9 cellular contexts compared by ENCODE assay signal in genomic region chr3:9934993-9935392, GRCh38. TPM values are rescaled to one million over a fixed set of nuclear protein-coding genes. Genes with fewer than 3 reads are reported as not detected.
A peak's percentile ranks its signal among the peaks of the same experiment; 100 is the strongest.
DNase-seq lines count a peak whose midpoint lies in the region; ATAC-seq and TF ChIP-seq lines count a peak whose summit lies in the region.
"Had no signal": no experiment of that assay in that cellular context is flagged by ENCODE, and none has a peak within 500 bp of the region (broad histone marks: within the 10 kb centered on the region; RNA-seq: fewer than 3 reads in every experiment).

No MANE protein-coding gene starts in this region.

- H3K4me1 Mint-ChIP-seq in activated CD4-positive, alpha-beta T cell treated with anti-CD3 and anti-CD28 coated beads for 36 hours: peaks cover 29% of the 10 kb centered on the region
- H3K4me1 Mint-ChIP-seq in activated B cell treated with CpG ODN at 0.5 μM for 24 hours (peaks cover 41% of the 10 kb centered on the region), immature natural killer cell (peaks cover 43 to 59% of the 10 kb centered on the region in 2 donors)
- peaks cover 36% of the 10 kb centered on the region for H3K4me1 Mint-ChIP-seq in stimulated activated naive CD8-positive, alpha-beta T cell treated with anti-CD3 and anti-CD28 coated beads, Interleukin-15, amount 100 ng/mL, for 72 hours

- H3K27me3 Mint-ChIP-seq in activated CD4-positive, alpha-beta T cell treated with anti-CD3 and anti-CD28 coated beads for 36 hours: no peaks in the 10 kb centered on the region
- H3K27me3 Mint-ChIP-seq in activated B cell treated with CpG ODN at 0.5 μM for 24 hours (no peaks in the 10 kb centered on the region), immature natural killer cell (ENCODE audit: low read depth in 3 of 3) (peaks cover 5 to 18% (median 11%) of the 10 kb centered on the region in 3 donors)
- H3K27me3 Mint-ChIP-seq in stimulated activated naive CD8-positive, alpha-beta T cell treated with anti-CD3 and anti-CD28 coated beads, Interleukin-15, amount 100 ng/mL, for 72 hours: no peaks in the 10 kb centered on the region

- no peak for ATAC-seq in activated CD4-positive, alpha-beta T cell treated with anti-CD3 and anti-CD28 coated beads for 36 hours
- no peak for ATAC-seq in activated B cell treated with CpG ODN at 0.5 μM for 24 hours (ENCODE audit: low read depth)
- no peak for ATAC-seq in stimulated activated naive CD8-positive, alpha-beta T cell treated with anti-CD3 and anti-CD28 coated beads, Interleukin-15, amount 100 ng/mL, for 72 hours
- no peak for ATAC-seq in GM21526 (IDR thresholded peaks at IDR 0.05; ENCODE audit: low FRiP score, unreplicated experiment)
- no peak for ATAC-seq in HG02884 (IDR thresholded peaks at IDR 0.05; ENCODE audit: unreplicated experiment)

- TF ChIP-seq CTCF in activated B cell treated with CpG ODN at 0.5 μM for 24 hours (IDR thresholded peaks at IDR 0.05): no peak

- H3K36me3 Mint-ChIP-seq in activated CD4-positive, alpha-beta T cell treated with anti-CD3 and anti-CD28 coated beads for 36 hours (ENCODE audit: low read depth): peaks cover 10% of the 10 kb centered on the region
- peaks cover 32% of the 10 kb centered on the region for H3K36me3 Mint-ChIP-seq in activated B cell treated with CpG ODN at 0.5 μM for 24 hours (ENCODE audit: low read depth)
- H3K36me3 Mint-ChIP-seq in immature natural killer cell: peaks cover 4 to 8% (median 4%) of the 10 kb centered on the region in 3 donors

- CTCF ChIA-PET in activated CD4-positive, alpha-beta T cell treated with anti-CD3 and anti-CD28 coated beads for 36 hours (lab: Charles Lee): interaction anchor here (0.5 to 1.4 kb wide), 5 partner anchors 9 to 195 kb away, joined by 3 to 8 read pairs (median 4); no protein-coding TSS in a partner anchor
- CTCF ChIA-PET in activated B cell treated with CpG ODN at 0.5 μM for 24 hours (lab: Charles Lee): interaction anchor here (1.8 kb wide), 1 partner anchor 11 kb away, joined by 5 read pairs; no protein-coding TSS in a partner anchor

- POLR2A ChIA-PET in activated CD4-positive, alpha-beta T cell treated with anti-CD3 and anti-CD28 coated beads for 36 hours (lab: Charles Lee): interaction anchor here (0.6 to 1.3 kb wide), 3 partner anchors 18 to 290 kb away, joined by 3 to 7 read pairs (median 4); partner anchors contain the start of gene PRRT3
- POLR2A ChIA-PET in activated B cell treated with CpG ODN at 0.5 μM for 24 hours (lab: Charles Lee): interaction anchor here (0.7 to 4.6 kb wide), 8 partner anchors 9 to 251 kb away, joined by 3 to 76 read pairs (median 5); partner anchors contain the start of genes EMC3 and JAGN1

- H3K4me3 Mint-ChIP-seq in activated CD4-positive, alpha-beta T cell treated with anti-CD3 and anti-CD28 coated beads for 36 hours: peak overlapping the region; percentile 96
- H3K4me3 Mint-ChIP-seq in activated B cell treated with CpG ODN at 0.5 μM for 24 hours (peak overlapping the region; percentile 98), immature natural killer cell (peak overlapping the region; percentile 94 to 98 (median 96))
- H3K4me3 Mint-ChIP-seq in stimulated activated naive CD8-positive, alpha-beta T cell treated with anti-CD3 and anti-CD28 coated beads, Interleukin-15, amount 100 ng/mL, for 72 hours: peak overlapping the region; percentile 92 to 95

- peak overlapping the region; percentile 95 for H3K27ac Mint-ChIP-seq in activated CD4-positive, alpha-beta T cell treated with anti-CD3 and anti-CD28 coated beads for 36 hours
- H3K27ac Mint-ChIP-seq in activated B cell treated with CpG ODN at 0.5 μM for 24 hours (peak overlapping the region; percentile 98), immature natural killer cell (peak overlapping the region; percentile 98 to 100 (median 99))
- no peak overlapping the region for H3K27ac Mint-ChIP-seq in stimulated activated naive CD8-positive, alpha-beta T cell treated with anti-CD3 and anti-CD28 coated beads, Interleukin-15, amount 100 ng/mL, for 72 hours

- DNase-seq in activated CD4-positive, alpha-beta T cell treated with anti-CD3 and anti-CD28 coated beads for 36 hours: no peak
- no peak for DNase-seq in activated CD4-positive, alpha-beta T cell treated with anti-CD3 and anti-CD28 coated beads, Interleukin-2, amount 50 U/mL, for 48 hours
- DNase-seq in activated B cell treated with CpG ODN at 0.5 μM for 24 hours: no peak
- no peak for DNase-seq in immature natural killer cell
- no peak for DNase-seq in stimulated activated naive CD8-positive, alpha-beta T cell treated with anti-CD3 and anti-CD28 coated beads, Interleukin-15, amount 100 ng/mL, for 72 hours
- no peak for DNase-seq in NCI-H526 treated with DMSO at 0.1 percent for 48 hours (lab: John Stamatoyannopoulos, UW)
- DNase-seq: ACHN had no signal

- intact Hi-C loops in activated CD4-positive, alpha-beta T cell treated with anti-CD3 and anti-CD28 coated beads for 36 hours (cut with DNase I, micrococcal nuclease): loop anchor here in 1 of 2 experiments (1.0 to 5.0 kb wide), 2 partner anchors 17 to 93 kb away; partner anchors contain the start of genes PRRT3 and RPUSD3
- intact Hi-C loops in activated B cell treated with CpG ODN at 0.5 μM for 24 hours (cut with micrococcal nuclease): loop anchor here (1.0 to 5.0 kb wide), 5 partner anchors 93 to 433 kb away; partner anchors contain the start of genes BRPF1, MTMR14 and RPUSD3

- H3K9me3 Mint-ChIP-seq in activated CD4-positive, alpha-beta T cell treated with anti-CD3 and anti-CD28 coated beads for 36 hours (ENCODE audit: low read depth): no peaks in the 10 kb centered on the region
- no peaks in the 10 kb centered on the region for H3K9me3 Mint-ChIP-seq in activated B cell treated with CpG ODN at 0.5 μM for 24 hours
- H3K9me3 Mint-ChIP-seq in immature natural killer cell: no peaks in the 10 kb centered on the region
- H3K9me3 Mint-ChIP-seq in stimulated activated naive CD8-positive, alpha-beta T cell treated with anti-CD3 and anti-CD28 coated beads, Interleukin-15, amount 100 ng/mL, for 72 hours: no peaks in the 10 kb centered on the region

RNA-seq across cellular contexts. Expression of gene CRELD1, which starts 1.4 kb away (rescaled TPM):
- total RNA-seq in activated CD4-positive, alpha-beta T cell treated with anti-CD3 and anti-CD28 coated beads for 36 hours: 10 to 100 TPM; 12.6 to 14.7 TPM
- 26.9 and 30.5 TPM in 2 replicates for total RNA-seq in activated B cell treated with CpG ODN at 0.5 μM for 24 hours
- polyA plus RNA-seq in immature natural killer cell: 10 to 100 TPM; 38.9 to 67.8 (median 51.3) TPM

RNA-seq across cellular contexts. Expression of gene PRRT3, which starts 17.2 kb away (rescaled TPM):
- 1 to 10 TPM; 8.1 to 9.7 TPM for total RNA-seq in activated CD4-positive, alpha-beta T cell treated with anti-CD3 and anti-CD28 coated beads for 36 hours
- total RNA-seq in activated B cell treated with CpG ODN at 0.5 μM for 24 hours: 4.2 and 4.3 TPM in 2 replicates
- polyA plus RNA-seq in immature natural killer cell: 1 to 10 TPM in 2 of 3 donors, under 1 TPM in 1; 0.32 to 3.4 (median 1.8) TPM

RNA-seq across cellular contexts. Expression of gene IL17RC, which starts 18.1 kb away (rescaled TPM):
- total RNA-seq in activated CD4-positive, alpha-beta T cell treated with anti-CD3 and anti-CD28 coated beads for 36 hours: under 1 TPM; 0.25 to 0.50 TPM
- total RNA-seq in activated B cell treated with CpG ODN at 0.5 μM for 24 hours: 0.11 and 0.29 TPM in 2 replicates
- polyA plus RNA-seq in immature natural killer cell: 10 to 100 TPM in 2 of 3 donors, 1 to 10 TPM in 1; 1.7 to 16.5 (median 12.6) TPM

RNA-seq across cellular contexts. Expression of gene IL17RE, which starts 32.3 kb away (rescaled TPM):
- 1 to 10 TPM; 2.3 to 3.1 TPM for total RNA-seq in activated CD4-positive, alpha-beta T cell treated with anti-CD3 and anti-CD28 coated beads for 36 hours
- 0.66 and 0.82 TPM in 2 replicates for total RNA-seq in activated B cell treated with CpG ODN at 0.5 μM for 24 hours
- polyA plus RNA-seq in immature natural killer cell: under 1 TPM in 1 of 3 donors, not detected in 2; 0.14 TPM

RNA-seq across cellular contexts. Expression of gene JAGN1, which starts 44.6 kb away (rescaled TPM):
- total RNA-seq in activated CD4-positive, alpha-beta T cell treated with anti-CD3 and anti-CD28 coated beads for 36 hours: 10 to 100 TPM; 27.1 to 33.0 TPM
- 30.9 and 32.1 TPM in 2 replicates for total RNA-seq in activated B cell treated with CpG ODN at 0.5 μM for 24 hours
- 10 to 100 TPM; 36.1 to 50.3 (median 37.9) TPM for polyA plus RNA-seq in immature natural killer cell

Comparison
In these comparisons a context has a peak if more than half of its experiments do, and no peak if none do; other contexts are left out.
1. H3K27ac Mint-ChIP-seq: peak in activated CD4-positive, alpha-beta T cell treated with anti-CD3 and anti-CD28 coated beads for 36 hours (single experiment), activated B cell treated with CpG ODN at 0.5 μM for 24 hours (single experiment) and immature natural killer cell (6 of 6); none in stimulated activated naive CD8-positive, alpha-beta T cell treated with anti-CD3 and anti-CD28 coated beads, Interleukin-15, amount 100 ng/mL, for 72 hours (0 of 2).
2. Peak in every context shown above with its lines, with median percentiles within 50 percentile points of each other: H3K4me3 Mint-ChIP-seq.